ENCODE assay signal across 1 cellular context in genomic region chrX:132219343-132219768, GRCh38.
TF ChIP-seq lines count a peak whose summit lies in the region.

RAP2C (minus strand) TSS chrX:132219447; CDS start chrX:132217268, 2,179 bp downstream.

TF ChIP-seq in HepG2, 621 proteins besides CTCF, POLR2A, EP300 and RAD21 (continued from another document and continues in another):
- TF ChIP-seq TFAP4 (IDR thresholded peaks at IDR 0.05; ENCODE audit: borderline replicate concordance, low read depth), result peak; percentile 80; the same call in 1 of the 2 replicates
- TF ChIP-seq, protein P1, sequence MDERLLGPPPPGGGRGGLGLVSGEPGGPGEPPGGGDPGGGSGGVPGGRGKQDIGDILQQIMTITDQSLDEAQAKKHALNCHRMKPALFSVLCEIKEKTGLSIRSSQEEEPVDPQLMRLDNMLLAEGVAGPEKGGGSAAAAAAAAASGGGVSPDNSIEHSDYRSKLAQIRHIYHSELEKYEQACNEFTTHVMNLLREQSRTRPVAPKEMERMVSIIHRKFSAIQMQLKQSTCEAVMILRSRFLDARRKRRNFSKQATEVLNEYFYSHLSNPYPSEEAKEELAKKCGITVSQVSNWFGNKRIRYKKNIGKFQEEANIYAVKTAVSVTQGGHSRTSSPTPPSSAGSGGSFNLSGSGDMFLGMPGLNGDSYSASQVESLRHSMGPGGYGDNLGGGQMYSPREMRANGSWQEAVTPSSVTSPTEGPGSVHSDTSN (CRISPR knock-in tag; IDR thresholded peaks at IDR 0.05), result no peak
- no peak for TF ChIP-seq DPF2 (CRISPR knock-in tag; IDR thresholded peaks at IDR 0.05; ENCODE audit: borderline replicate concordance, low read depth)
- TF ChIP-seq, protein P2, sequence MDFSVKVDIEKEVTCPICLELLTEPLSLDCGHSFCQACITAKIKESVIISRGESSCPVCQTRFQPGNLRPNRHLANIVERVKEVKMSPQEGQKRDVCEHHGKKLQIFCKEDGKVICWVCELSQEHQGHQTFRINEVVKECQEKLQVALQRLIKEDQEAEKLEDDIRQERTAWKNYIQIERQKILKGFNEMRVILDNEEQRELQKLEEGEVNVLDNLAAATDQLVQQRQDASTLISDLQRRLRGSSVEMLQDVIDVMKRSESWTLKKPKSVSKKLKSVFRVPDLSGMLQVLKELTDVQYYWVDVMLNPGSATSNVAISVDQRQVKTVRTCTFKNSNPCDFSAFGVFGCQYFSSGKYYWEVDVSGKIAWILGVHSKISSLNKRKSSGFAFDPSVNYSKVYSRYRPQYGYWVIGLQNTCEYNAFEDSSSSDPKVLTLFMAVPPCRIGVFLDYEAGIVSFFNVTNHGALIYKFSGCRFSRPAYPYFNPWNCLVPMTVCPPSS (IDR thresholded peaks at IDR 0.05), result no peak
- TF ChIP-seq ISL2 (CRISPR knock-in tag; IDR thresholded peaks at IDR 0.05), result 0 out of 2 replicates have a peak, but pooled peaks have one; percentile 26
- peak; percentile 41 for TF ChIP-seq GABPB1 (CRISPR knock-in tag; IDR thresholded peaks at IDR 0.05)
- no peak for TF ChIP-seq FOXK2 (IDR thresholded peaks at IDR 0.05)
- TF ChIP-seq, protein P3, sequence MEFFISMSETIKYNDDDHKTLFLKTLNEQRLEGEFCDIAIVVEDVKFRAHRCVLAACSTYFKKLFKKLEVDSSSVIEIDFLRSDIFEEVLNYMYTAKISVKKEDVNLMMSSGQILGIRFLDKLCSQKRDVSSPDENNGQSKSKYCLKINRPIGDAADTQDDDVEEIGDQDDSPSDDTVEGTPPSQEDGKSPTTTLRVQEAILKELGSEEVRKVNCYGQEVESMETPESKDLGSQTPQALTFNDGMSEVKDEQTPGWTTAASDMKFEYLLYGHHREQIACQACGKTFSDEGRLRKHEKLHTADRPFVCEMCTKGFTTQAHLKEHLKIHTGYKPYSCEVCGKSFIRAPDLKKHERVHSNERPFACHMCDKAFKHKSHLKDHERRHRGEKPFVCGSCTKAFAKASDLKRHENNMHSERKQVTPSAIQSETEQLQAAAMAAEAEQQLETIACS (CRISPR knock-in tag; IDR thresholded peaks at IDR 0.05), result no peak
- no peak for TF ChIP-seq MEF2D (CRISPR knock-in tag; IDR thresholded peaks at IDR 0.05)
- TF ChIP-seq ZNF720 (CRISPR knock-in tag; IDR thresholded peaks at IDR 0.05), result no peak
- no peak for TF ChIP-seq NFIC (IDR thresholded peaks at IDR 0.05; ENCODE audit: low read length)
- TF ChIP-seq ZKSCAN8 (CRISPR knock-in tag; IDR thresholded peaks at IDR 0.05; ENCODE audit: borderline replicate concordance), result no peak
- no peak for TF ChIP-seq KDM3A (CRISPR knock-in tag; IDR thresholded peaks at IDR 0.05; ENCODE audit: low read depth)
- TF ChIP-seq, protein P4, sequence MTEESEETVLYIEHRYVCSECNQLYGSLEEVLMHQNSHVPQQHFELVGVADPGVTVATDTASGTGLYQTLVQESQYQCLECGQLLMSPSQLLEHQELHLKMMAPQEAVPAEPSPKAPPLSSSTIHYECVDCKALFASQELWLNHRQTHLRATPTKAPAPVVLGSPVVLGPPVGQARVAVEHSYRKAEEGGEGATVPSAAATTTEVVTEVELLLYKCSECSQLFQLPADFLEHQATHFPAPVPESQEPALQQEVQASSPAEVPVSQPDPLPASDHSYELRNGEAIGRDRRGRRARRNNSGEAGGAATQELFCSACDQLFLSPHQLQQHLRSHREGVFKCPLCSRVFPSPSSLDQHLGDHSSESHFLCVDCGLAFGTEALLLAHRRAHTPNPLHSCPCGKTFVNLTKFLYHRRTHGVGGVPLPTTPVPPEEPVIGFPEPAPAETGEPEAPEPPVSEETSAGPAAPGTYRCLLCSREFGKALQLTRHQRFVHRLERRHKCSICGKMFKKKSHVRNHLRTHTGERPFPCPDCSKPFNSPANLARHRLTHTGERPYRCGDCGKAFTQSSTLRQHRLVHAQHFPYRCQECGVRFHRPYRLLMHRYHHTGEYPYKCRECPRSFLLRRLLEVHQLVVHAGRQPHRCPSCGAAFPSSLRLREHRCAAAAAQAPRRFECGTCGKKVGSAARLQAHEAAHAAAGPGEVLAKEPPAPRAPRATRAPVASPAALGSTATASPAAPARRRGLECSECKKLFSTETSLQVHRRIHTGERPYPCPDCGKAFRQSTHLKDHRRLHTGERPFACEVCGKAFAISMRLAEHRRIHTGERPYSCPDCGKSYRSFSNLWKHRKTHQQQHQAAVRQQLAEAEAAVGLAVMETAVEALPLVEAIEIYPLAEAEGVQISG (CRISPR knock-in tag; IDR thresholded peaks at IDR 0.05), result peak; percentile 69
- TF ChIP-seq ZNF513 (CRISPR knock-in tag; conservative IDR thresholded peaks at IDR 0.05), result no peak
- no peak for TF ChIP-seq ONECUT2 (CRISPR knock-in tag; IDR thresholded peaks at IDR 0.05)
- TF ChIP-seq TCF7L2 (IDR thresholded peaks at IDR 0.05; ENCODE audit: low read depth, low read length), result no peak
- no peak for TF ChIP-seq ZNF841 (CRISPR knock-in tag; IDR thresholded peaks at IDR 0.05; ENCODE audit: borderline replicate concordance)
- no peak for TF ChIP-seq REXO4 (CRISPR knock-in tag; IDR thresholded peaks at IDR 0.05; ENCODE audit: borderline replicate concordance)
- TF ChIP-seq FOSL2 (CRISPR knock-in tag; IDR thresholded peaks at IDR 0.05), result no peak
- peak; percentile 70 for TF ChIP-seq STAG1 (CRISPR knock-in tag; IDR thresholded peaks at IDR 0.05)
- no peak for TF ChIP-seq ZNF275 (CRISPR knock-in tag; IDR thresholded peaks at IDR 0.05; ENCODE audit: borderline replicate concordance)
- TF ChIP-seq, protein P5, sequence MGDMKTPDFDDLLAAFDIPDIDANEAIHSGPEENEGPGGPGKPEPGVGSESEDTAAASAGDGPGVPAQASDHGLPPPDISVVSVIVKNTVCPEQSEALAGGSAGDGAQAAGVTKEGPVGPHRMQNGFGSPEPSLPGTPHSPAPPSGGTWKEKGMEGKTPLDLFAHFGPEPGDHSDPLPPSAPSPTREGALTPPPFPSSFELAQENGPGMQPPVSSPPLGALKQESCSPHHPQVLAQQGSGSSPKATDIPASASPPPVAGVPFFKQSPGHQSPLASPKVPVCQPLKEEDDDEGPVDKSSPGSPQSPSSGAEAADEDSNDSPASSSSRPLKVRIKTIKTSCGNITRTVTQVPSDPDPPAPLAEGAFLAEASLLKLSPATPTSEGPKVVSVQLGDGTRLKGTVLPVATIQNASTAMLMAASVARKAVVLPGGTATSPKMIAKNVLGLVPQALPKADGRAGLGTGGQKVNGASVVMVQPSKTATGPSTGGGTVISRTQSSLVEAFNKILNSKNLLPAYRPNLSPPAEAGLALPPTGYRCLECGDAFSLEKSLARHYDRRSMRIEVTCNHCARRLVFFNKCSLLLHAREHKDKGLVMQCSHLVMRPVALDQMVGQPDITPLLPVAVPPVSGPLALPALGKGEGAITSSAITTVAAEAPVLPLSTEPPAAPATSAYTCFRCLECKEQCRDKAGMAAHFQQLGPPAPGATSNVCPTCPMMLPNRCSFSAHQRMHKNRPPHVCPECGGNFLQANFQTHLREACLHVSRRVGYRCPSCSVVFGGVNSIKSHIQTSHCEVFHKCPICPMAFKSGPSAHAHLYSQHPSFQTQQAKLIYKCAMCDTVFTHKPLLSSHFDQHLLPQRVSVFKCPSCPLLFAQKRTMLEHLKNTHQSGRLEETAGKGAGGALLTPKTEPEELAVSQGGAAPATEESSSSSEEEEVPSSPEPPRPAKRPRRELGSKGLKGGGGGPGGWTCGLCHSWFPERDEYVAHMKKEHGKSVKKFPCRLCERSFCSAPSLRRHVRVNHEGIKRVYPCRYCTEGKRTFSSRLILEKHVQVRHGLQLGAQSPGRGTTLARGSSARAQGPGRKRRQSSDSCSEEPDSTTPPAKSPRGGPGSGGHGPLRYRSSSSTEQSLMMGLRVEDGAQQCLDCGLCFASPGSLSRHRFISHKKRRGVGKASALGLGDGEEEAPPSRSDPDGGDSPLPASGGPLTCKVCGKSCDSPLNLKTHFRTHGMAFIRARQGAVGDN (CRISPR knock-in tag; IDR thresholded peaks at IDR 0.05), result peak; percentile 61
- 0 out of 2 replicates have a peak, but pooled peaks have one; percentile 28 for TF ChIP-seq ZMYM4 (CRISPR knock-in tag; IDR thresholded peaks at IDR 0.05)
- peak; percentile 23 for TF ChIP-seq TEAD3 (CRISPR knock-in tag; optimal IDR thresholded peaks at IDR 0.05; ENCODE audit: borderline replicate concordance)
- peak; percentile 80 for TF ChIP-seq SAP130 (CRISPR knock-in tag; IDR thresholded peaks at IDR 0.05; ENCODE audit: low read depth)
- TF ChIP-seq SETDB1 (CRISPR knock-in tag; IDR thresholded peaks at IDR 0.05; ENCODE audit: borderline replicate concordance), result no peak
- 0 out of 2 replicates have a peak, but pooled peaks have one; percentile 26 for TF ChIP-seq SIN3A (IDR thresholded peaks at IDR 0.05; ENCODE audit: borderline replicate concordance, low read depth, low read length)
- TF ChIP-seq SPEN (CRISPR knock-in tag; IDR thresholded peaks at IDR 0.05; ENCODE audit: low read depth), result no peak
- TF ChIP-seq KLF9 (CRISPR knock-in tag; IDR thresholded peaks at IDR 0.05; ENCODE audit: low read depth), result no peak
- TF ChIP-seq, protein P6, sequence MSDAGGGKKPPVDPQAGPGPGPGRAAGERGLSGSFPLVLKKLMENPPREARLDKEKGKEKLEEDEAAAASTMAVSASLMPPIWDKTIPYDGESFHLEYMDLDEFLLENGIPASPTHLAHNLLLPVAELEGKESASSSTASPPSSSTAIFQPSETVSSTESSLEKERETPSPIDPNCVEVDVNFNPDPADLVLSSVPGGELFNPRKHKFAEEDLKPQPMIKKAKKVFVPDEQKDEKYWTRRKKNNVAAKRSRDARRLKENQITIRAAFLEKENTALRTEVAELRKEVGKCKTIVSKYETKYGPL (CRISPR knock-in tag; IDR thresholded peaks at IDR 0.05), result no peak
- peak; percentile 37; the same call in 1 of the 2 replicates for TF ChIP-seq RARA (CRISPR knock-in tag; IDR thresholded peaks at IDR 0.05)
- TF ChIP-seq MXI1 (IDR thresholded peaks at IDR 0.05; ENCODE audit: borderline replicate concordance, low read depth, low read length), result peak; percentile 59; the same call in 1 of the 3 replicates
- peak; percentile 0; the same call in 1 of the 2 replicates for TF ChIP-seq CEBPB (IDR thresholded peaks at IDR 0.05; ENCODE audit: borderline replicate concordance, low read depth, low read length)
- TF ChIP-seq, protein P7, sequence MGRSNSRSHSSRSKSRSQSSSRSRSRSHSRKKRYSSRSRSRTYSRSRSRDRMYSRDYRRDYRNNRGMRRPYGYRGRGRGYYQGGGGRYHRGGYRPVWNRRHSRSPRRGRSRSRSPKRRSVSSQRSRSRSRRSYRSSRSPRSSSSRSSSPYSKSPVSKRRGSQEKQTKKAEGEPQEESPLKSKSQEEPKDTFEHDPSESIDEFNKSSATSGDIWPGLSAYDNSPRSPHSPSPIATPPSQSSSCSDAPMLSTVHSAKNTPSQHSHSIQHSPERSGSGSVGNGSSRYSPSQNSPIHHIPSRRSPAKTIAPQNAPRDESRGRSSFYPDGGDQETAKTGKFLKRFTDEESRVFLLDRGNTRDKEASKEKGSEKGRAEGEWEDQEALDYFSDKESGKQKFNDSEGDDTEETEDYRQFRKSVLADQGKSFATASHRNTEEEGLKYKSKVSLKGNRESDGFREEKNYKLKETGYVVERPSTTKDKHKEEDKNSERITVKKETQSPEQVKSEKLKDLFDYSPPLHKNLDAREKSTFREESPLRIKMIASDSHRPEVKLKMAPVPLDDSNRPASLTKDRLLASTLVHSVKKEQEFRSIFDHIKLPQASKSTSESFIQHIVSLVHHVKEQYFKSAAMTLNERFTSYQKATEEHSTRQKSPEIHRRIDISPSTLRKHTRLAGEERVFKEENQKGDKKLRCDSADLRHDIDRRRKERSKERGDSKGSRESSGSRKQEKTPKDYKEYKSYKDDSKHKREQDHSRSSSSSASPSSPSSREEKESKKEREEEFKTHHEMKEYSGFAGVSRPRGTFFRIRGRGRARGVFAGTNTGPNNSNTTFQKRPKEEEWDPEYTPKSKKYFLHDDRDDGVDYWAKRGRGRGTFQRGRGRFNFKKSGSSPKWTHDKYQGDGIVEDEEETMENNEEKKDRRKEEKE (IDR thresholded peaks at IDR 0.05), result no peak
- TF ChIP-seq PPARG (CRISPR knock-in tag; conservative IDR thresholded peaks at IDR 0.05), result no peak
- no peak for TF ChIP-seq ZNF354B (CRISPR knock-in tag; IDR thresholded peaks at IDR 0.05)
- no peak for TF ChIP-seq ZNF260 (CRISPR knock-in tag; IDR thresholded peaks at IDR 0.05; ENCODE audit: borderline replicate concordance, low read depth)
- peak; percentile 56; the same call in 1 of the 2 replicates for TF ChIP-seq ZFY (CRISPR knock-in tag; IDR thresholded peaks at IDR 0.05)
- TF ChIP-seq XRCC5 (optimal IDR thresholded peaks at IDR 0.05; ENCODE audit: low read length), result peak; percentile 57
